27 cellular contexts compared by ENCODE assay signal in the genomic region with DNA sequence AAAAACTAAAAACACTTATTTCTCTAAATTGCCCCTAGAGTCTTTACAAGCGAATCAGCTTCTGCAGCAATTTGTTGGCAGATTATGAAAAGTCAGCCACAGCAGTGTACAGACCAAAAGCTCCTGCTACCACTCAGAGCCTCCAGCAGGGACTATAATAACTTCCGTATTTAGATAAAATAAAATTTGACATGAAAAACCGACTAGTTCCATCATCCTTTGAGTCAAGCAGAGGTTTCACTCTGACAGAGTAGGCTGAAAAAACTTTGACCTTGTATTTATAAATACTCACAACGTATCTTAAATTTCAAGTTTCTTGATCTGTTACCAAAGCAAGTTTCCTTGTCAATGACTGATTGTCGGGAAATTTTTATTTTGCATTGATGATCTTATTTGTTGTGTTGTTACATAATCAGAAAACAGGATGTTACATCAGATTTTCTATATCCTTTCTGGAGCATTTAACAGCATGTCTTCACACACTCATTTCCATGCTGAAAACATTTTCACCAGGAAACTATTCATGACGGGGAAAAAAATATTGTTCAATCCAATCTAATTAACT.
DNase-seq lines count a peak whose midpoint lies in the region; ATAC-seq and TF ChIP-seq lines count a peak whose summit lies in the region.
"Had no signal": no experiment of that assay in that cellular context is flagged by ENCODE, and none has a peak within 500 bp of the region (broad histone marks: within the 10 kb centered on the region; RNA-seq: fewer than 3 reads in every experiment).

No MANE protein-coding gene starts in this region.

- H3K4me1 Mint-ChIP-seq in activated naive CD4-positive, alpha-beta T cell treated with anti-CD3 and anti-CD28 coated beads, Interleukin-2, amount 10 ng/mL, durations not matched to agents 7 days and 5 days: no peaks in the 10 kb centered on the region

- 68 to 75% (median 72%) methylated on average over 6 of the region's 6 CpGs for WGBS in stomach, 5 donors

- no peaks in the 10 kb centered on the region for H3K36me3 Mint-ChIP-seq in activated naive CD4-positive, alpha-beta T cell treated with anti-CD3 and anti-CD28 coated beads, Interleukin-2, amount 10 ng/mL, durations not matched to agents 7 days and 5 days
- H3K36me3 Mint-ChIP-seq: natural killer cell treated with Interleukin-12 subunit alpha and Interleukin-12 subunit beta and Interleukin-15 and Interleukin-18, amount 100 ng/mL, for 72 hours had no signal

- no peaks in the 10 kb centered on the region for H3K9me3 ChIP-seq in OCI-LY3 (ENCODE audit: insufficient read depth, low read length)
- H3K9me3 ChIP-seq in stomach: no peaks in the 10 kb centered on the region
- H3K9me3 ChIP-seq: colonic mucosa, pancreas, right lobe of liver, testis had no signal

- no peak for TF ChIP-seq POLR2A in stomach (IDR thresholded peaks at IDR 0.05)

- no peak for TF ChIP-seq EP300 in stomach (IDR thresholded peaks at IDR 0.05)

- H3K9ac ChIP-seq in OCI-LY3 (ENCODE audit: low read length): peak overlapping the region; percentile 11

- H3K9me3 Mint-ChIP-seq in activated naive CD4-positive, alpha-beta T cell treated with anti-CD3 and anti-CD28 coated beads, Interleukin-2, amount 10 ng/mL, durations not matched to agents 7 days and 5 days: no peaks in the 10 kb centered on the region
- H3K9me3 Mint-ChIP-seq: endodermal cell; natural killer cell treated with Interleukin-12 subunit alpha and Interleukin-12 subunit beta and Interleukin-15 and Interleukin-18, amount 100 ng/mL, for 72 hours had no signal

- H3K27ac Mint-ChIP-seq in activated naive CD4-positive, alpha-beta T cell treated with anti-CD3 and anti-CD28 coated beads, Interleukin-2, amount 10 ng/mL, durations not matched to agents 7 days and 5 days: peak overlapping the region; percentile 84
- H3K27ac Mint-ChIP-seq: endodermal cell; natural killer cell treated with Interleukin-12 subunit alpha and Interleukin-12 subunit beta and Interleukin-15 and Interleukin-18, amount 100 ng/mL, for 72 hours had no signal

- peaks cover 20% of the 10 kb centered on the region for H3K4me1 ChIP-seq in OCI-LY3 (ENCODE audit: low read length)
- H3K4me1 ChIP-seq in stomach: no peaks in the 10 kb centered on the region
- H3K4me1 ChIP-seq: colonic mucosa, pancreas, right lobe of liver, testis had no signal

- H3K4me2 ChIP-seq in OCI-LY3 (ENCODE audit: low read length): peak overlapping the region; percentile 56

- H3K27me3 ChIP-seq in OCI-LY3 (ENCODE audit: low read depth, low read length) (peaks cover 15% of the 10 kb centered on the region), stomach (no peaks in the 10 kb centered on the region)
- H3K27me3 ChIP-seq: colonic mucosa, pancreas, right lobe of liver, testis had no signal

- DNase-seq in activated naive CD4-positive, alpha-beta T cell treated with anti-CD3 and anti-CD28 coated beads, Interleukin-2, amount 10 ng/mL, durations not matched to agents 7 days and 5 days: no peak
- DNase-seq in activated naive CD4-positive, alpha-beta T cell treated with Interleukin-2 at 50 U/mL for 16 hours: no peak
- no peak for DNase-seq in hippocampal formation (lab: John Stamatoyannopoulos, UW)
- DNase-seq in stomach: no peak
- DNase-seq: ACHN; activated CD4-positive, alpha-beta T cell treated with anti-CD3 and anti-CD28 coated beads for 1 hour; colonic mucosa; endodermal cell; GDM1; left cardiac atrium; MM.1S; NCI-H187; NCI-H82; pancreas; right lobe of liver; stimulated activated CD4-positive, alpha-beta T cell treated with anti-CD3 and anti-CD28 coated beads, Interleukin-15, amount 100 ng/mL, for 24 hours; T-helper 9 cell; testis had no signal

- H3K36me3 ChIP-seq in OCI-LY3 (replicated peaks; ENCODE audit: low read depth, low read length): no peaks in the 10 kb centered on the region
- no peaks in the 10 kb centered on the region for H3K36me3 ChIP-seq in stomach
- H3K36me3 ChIP-seq: colonic mucosa, pancreas, right lobe of liver had no signal

- peak overlapping the region; percentile 50 for H2AFZ ChIP-seq in OCI-LY3 (ENCODE audit: low read depth, low read length)

- H3K4me3 ChIP-seq in OCI-LY3 (ENCODE audit: low read length): peak overlapping the region; percentile 41
- H3K4me3 ChIP-seq in stomach: no peak overlapping the region
- H3K4me3 ChIP-seq: colonic mucosa, pancreas, right lobe of liver, testis had no signal

- H4K20me1 ChIP-seq in OCI-LY3 (ENCODE audit: insufficient read depth, low read length): no peaks in the 10 kb centered on the region

- TF ChIP-seq CTCF in OCI-LY3 (IDR thresholded peaks at IDR 0.05; ENCODE audit: low read depth, low read length): no peak
- TF ChIP-seq CTCF in stomach (IDR thresholded peaks at IDR 0.05): no peak

- CTCF ChIA-PET in activated naive CD4-positive, alpha-beta T cell treated with anti-CD3 and anti-CD28 coated beads, Interleukin-2, amount 10 ng/mL, durations not matched to agents 7 days and 5 days (lab: Charles Lee): no interaction called here

- intact Hi-C loops in stomach (cut with DNase I; ENCODE audit: low total_unique reads): no loop called here

- ATAC-seq in HG03432 (IDR thresholded peaks at IDR 0.05; ENCODE audit: unreplicated experiment): peak; percentile 69
- no peak for ATAC-seq in HG02970 (IDR thresholded peaks at IDR 0.05; ENCODE audit: low FRiP score, unreplicated experiment)
- no peak for ATAC-seq in HG02763 (IDR thresholded peaks at IDR 0.05; ENCODE audit: unreplicated experiment)
- ATAC-seq: HCT116; left cardiac atrium; natural killer cell treated with Interleukin-12 subunit alpha and Interleukin-12 subunit beta and Interleukin-15 and Interleukin-18, amount 100 ng/mL, for 72 hours; pancreas; right lobe of liver; SK-N-SH treated with all-trans-retinoic acid at 6 μM for 48 hours had no signal

- peak overlapping the region; percentile 21 for H3K4me3 Mint-ChIP-seq in activated naive CD4-positive, alpha-beta T cell treated with anti-CD3 and anti-CD28 coated beads, Interleukin-2, amount 10 ng/mL, durations not matched to agents 7 days and 5 days
- H3K4me3 Mint-ChIP-seq: endodermal cell; natural killer cell treated with Interleukin-12 subunit alpha and Interleukin-12 subunit beta and Interleukin-15 and Interleukin-18, amount 100 ng/mL, for 72 hours had no signal

- H3K27me3 Mint-ChIP-seq in activated naive CD4-positive, alpha-beta T cell treated with anti-CD3 and anti-CD28 coated beads, Interleukin-2, amount 10 ng/mL, durations not matched to agents 7 days and 5 days: no peaks in the 10 kb centered on the region

- no peak overlapping the region for H3K27ac ChIP-seq in OCI-LY3 (ENCODE audit: low read length)
- no peak overlapping the region for H3K27ac ChIP-seq in stomach
- H3K27ac ChIP-seq: C4-2B, colonic mucosa, HL-60, pancreas, right lobe of liver, testis had no signal

- no peaks in the 10 kb centered on the region for H3K79me2 ChIP-seq in OCI-LY3 (ENCODE audit: low read length)
